8 cellular contexts compared by ENCODE assay signal in genomic region chr19:45496349-45496953, GRCh38. TPM values are rescaled to one million over a fixed set of nuclear protein-coding genes. Genes with fewer than 3 reads are reported as not detected.
DNase-seq lines count a peak whose midpoint lies in the region; ATAC-seq and TF ChIP-seq lines count a peak whose summit lies in the region.

No MANE protein-coding gene starts in this region.

- TF ChIP-seq EP300 in ovary (IDR thresholded peaks at IDR 0.05): no peak

- peak; percentile 18 for ATAC-seq in activated T-helper 17 cell treated with anti-CD3 and anti-CD28 coated beads, Interleukin-2, amount 50 U/mL, for 72 hours (replicated peaks)
- ATAC-seq in Right ventricle myocardium inferior (peak; percentile 14), GM21367 (IDR thresholded peaks at IDR 0.05; ENCODE audit: unreplicated experiment) (no peak), HG03045 (IDR thresholded peaks at IDR 0.05; ENCODE audit: unreplicated experiment) (no peak)

- H3K27me3 ChIP-seq in MG63 (peaks cover 16% of the 10 kb centered on the region), ovary (peaks cover 3% of the 10 kb centered on the region)

- no peak for TF ChIP-seq CTCF in ovary (IDR thresholded peaks at IDR 0.05)

- H3K27ac Mint-ChIP-seq in activated T-helper 17 cell treated with anti-CD3 and anti-CD28 coated beads, Interleukin-2, amount 50 U/mL, for 72 hours: no peak overlapping the region

- WGBS in ovary, 3 donors: 1% methylated on average over 29 to 54 of the region's 54 CpGs

- TF ChIP-seq POLR2A in ovary (IDR thresholded peaks at IDR 0.05): no peak

- peak overlapping the region; percentile 87 for H3K4me3 Mint-ChIP-seq in activated T-helper 17 cell treated with anti-CD3 and anti-CD28 coated beads, Interleukin-2, amount 50 U/mL, for 72 hours

- intact Hi-C loops in Right ventricle myocardium inferior (cut with DNase I): loop anchor here (10.0 kb wide), 1 partner anchor 148 kb away; no protein-coding TSS in a partner anchor
- intact Hi-C loops in ovary (cut with DNase I): no loop called here

- peak; percentile 33 for DNase-seq in activated gamma-delta T cell (lab: John Stamatoyannopoulos, UW)
- no peak for DNase-seq in activated gamma-delta T cell treated with Interleukin-2 at 50 U/mL for 16 hours
- DNase-seq in MG63: peak; percentile 32
- peak; percentile 67 for DNase-seq in Right ventricle myocardium inferior (ENCODE audit: missing footprints)
- DNase-seq in ovary: peak in 3 of 5 donors; percentile 40 to 73 (median 70)

- no peaks in the 10 kb centered on the region for H3K9me3 ChIP-seq in MG63
- H3K9me3 ChIP-seq in ovary: no peaks in the 10 kb centered on the region

- no peaks in the 10 kb centered on the region for H3K9me3 Mint-ChIP-seq in activated T-helper 17 cell treated with anti-CD3 and anti-CD28 coated beads, Interleukin-2, amount 50 U/mL, for 72 hours

- H3K4me1 ChIP-seq in ovary (ENCODE audit: insufficient read depth): peaks cover 9% of the 10 kb centered on the region

- H3K36me3 ChIP-seq in MG63 (no peaks in the 10 kb centered on the region), ovary (no peaks in the 10 kb centered on the region)

- peaks cover 7% of the 10 kb centered on the region for H3K27me3 Mint-ChIP-seq in activated T-helper 17 cell treated with anti-CD3 and anti-CD28 coated beads, Interleukin-2, amount 50 U/mL, for 72 hours

- no peaks in the 10 kb centered on the region for H3K36me3 Mint-ChIP-seq in activated T-helper 17 cell treated with anti-CD3 and anti-CD28 coated beads, Interleukin-2, amount 50 U/mL, for 72 hours (ENCODE audit: low read depth)

- H3K27ac ChIP-seq in ovary: no peak overlapping the region

- H3K4me1 Mint-ChIP-seq in activated T-helper 17 cell treated with anti-CD3 and anti-CD28 coated beads, Interleukin-2, amount 50 U/mL, for 72 hours: peaks cover 29% of the 10 kb centered on the region

- H3K4me3 ChIP-seq in MG63 (peak overlapping the region; percentile 59), ovary (peak overlapping the region; percentile 50)

RNA-seq across cellular contexts. Expression of gene RTN2, which starts 0.4 kb away (rescaled TPM):
- total RNA-seq in MG63 (2014; rRNA removed; shearing (Covaris generic); ENCODE audit: low replicate concordance): 4.9 and 6.1 TPM in 2 replicates
- total RNA-seq in activated T-helper 17 cell treated with anti-CD3 and anti-CD28 coated beads, Interleukin-2, amount 50 U/mL, for 72 hours: 1 to 10 TPM; 5.3 to 8.6 TPM
- total RNA-seq in Right ventricle myocardium inferior (30.6 TPM), ovary (1 to 10 TPM in 5 of 7 donors, under 1 TPM in 2; 0.63 to 4.7 (median 2.5) TPM)
- 1 to 10 TPM; 3.0 to 5.0 TPM for polyA plus RNA-seq in ovary

RNA-seq across cellular contexts. Expression of gene PPM1N, which starts 1.8 kb away (rescaled TPM):
- 6.6 TPM in 1 of 2 replicates, not detected in the other for total RNA-seq in MG63 (2014; rRNA removed; shearing (Covaris generic); ENCODE audit: low replicate concordance)
- 1 to 10 TPM; 4.3 to 5.2 TPM for total RNA-seq in activated T-helper 17 cell treated with anti-CD3 and anti-CD28 coated beads, Interleukin-2, amount 50 U/mL, for 72 hours
- 0.65 TPM for total RNA-seq in Right ventricle myocardium inferior
- 1 to 10 TPM in 3 of 7 donors, under 1 TPM in 3, not detected in 1; 0.40 to 1.7 (median 1.0) TPM for total RNA-seq in ovary
- under 1 TPM; 0.21 to 0.93 TPM for polyA plus RNA-seq in ovary

RNA-seq across cellular contexts. Expression of gene VASP, which starts 10.8 kb away (rescaled TPM):
- 129 and 196 TPM in 2 replicates for total RNA-seq in MG63 (2014; rRNA removed; shearing (Covaris generic); ENCODE audit: low replicate concordance)
- 100 to 1,000 TPM; 151 to 196 TPM for total RNA-seq in activated T-helper 17 cell treated with anti-CD3 and anti-CD28 coated beads, Interleukin-2, amount 50 U/mL, for 72 hours
- total RNA-seq in Right ventricle myocardium inferior (49.0 TPM), ovary (10 to 100 TPM; 15.7 to 83.2 (median 58.2) TPM)
- 10 to 100 TPM; 23.9 to 48.4 TPM for polyA plus RNA-seq in ovary

RNA-seq across cellular contexts. Expression of gene FOSB, which starts 28.7 kb away (rescaled TPM):
- total RNA-seq in MG63 (2014; rRNA removed; shearing (Covaris generic); ENCODE audit: low replicate concordance): 0.33 TPM in 1 of 2 replicates, not detected in the other
- total RNA-seq in activated T-helper 17 cell treated with anti-CD3 and anti-CD28 coated beads, Interleukin-2, amount 50 U/mL, for 72 hours: 10 to 100 TPM; 20.7 to 39.2 TPM
- total RNA-seq in Right ventricle myocardium inferior (0.32 TPM), ovary (100 to 1,000 TPM in 3 of 7 donors, 10 to 100 TPM in 2, 1 to 10 TPM in 2; 2.9 to 295 (median 44.3) TPM)
- polyA plus RNA-seq in ovary: 100 to 1,000 TPM in 1 of 2 donors, 1 to 10 TPM in 1; 4.9 to 142 TPM

Comparison
In these comparisons a context has a peak if more than half of its experiments do, and no peak if none do; other contexts are left out.
1. ATAC-seq: peak in activated T-helper 17 cell treated with anti-CD3 and anti-CD28 coated beads, Interleukin-2, amount 50 U/mL, for 72 hours (single experiment) and Right ventricle myocardium inferior (single experiment); none in GM21367 (single experiment) and HG03045 (single experiment).